30 cellular contexts compared by ENCODE assay signal in genomic region chr14:32003585-32003984, GRCh38.
"Had no signal": no experiment of that assay in that cellular context is flagged by ENCODE, and none has a peak within 500 bp of the region (broad histone marks: within the 10 kb centered on the region; RNA-seq: fewer than 3 reads in every experiment).

No MANE protein-coding gene starts in this region.

- H3K27me3 Mint-ChIP-seq: activated T-helper 17 cell treated with anti-CD3 and anti-CD28 coated beads, Interleukin-2, amount 50 U/mL, for 72 hours had no signal

- H3K27ac Mint-ChIP-seq: activated CD8-positive, alpha-beta T cell treated with anti-CD3 and anti-CD28 coated beads for 36 hours; activated naive CD8-positive, alpha-beta T cell; activated T-helper 17 cell treated with anti-CD3 and anti-CD28 coated beads, Interleukin-2, amount 50 U/mL, for 72 hours; effector memory CD8-positive, alpha-beta T cell; T-helper 17 cell; T-helper 2 cell treated with Interferon-gamma antibody and Interleukin-4, amounts not matched to agents 5 μg/mL and 100 μg/mL, for 36 hours had no signal

- DNase-seq: activated CD4-positive, alpha-beta T cell treated with anti-CD3 and anti-CD28 coated beads for 1 hour; activated CD4-positive, alpha-beta T cell treated with anti-CD3 and anti-CD28 coated beads for 48 hours; activated CD4-positive, alpha-beta T cell treated with anti-CD3 and anti-CD28 coated beads, Interleukin-2, amount 50 U/mL, for 1 hour; activated CD4-positive, alpha-beta T cell treated with anti-CD3 and anti-CD28 coated beads, Interleukin-2, amount 50 U/mL, for 48 hours; activated CD8-positive, alpha-beta memory T cell treated with anti-CD3 and anti-CD28 coated beads for 24 hours; activated CD8-positive, alpha-beta T cell treated with anti-CD3 and anti-CD28 coated beads for 36 hours; activated effector memory CD4-positive, alpha-beta T cell treated with Interleukin-2 at 50 U/mL for 16 hours; activated gamma-delta T cell treated with Interleukin-2 at 50 U/mL for 16 hours; activated naive CD4-positive, alpha-beta T cell treated with anti-CD3 and anti-CD28 coated beads, Interleukin-2, amount 50 U/mL, for 16 hours; activated naive CD4-positive, alpha-beta T cell treated with Interleukin-2 at 50 U/mL for 16 hours; activated T-cell treated with anti-CD3 and anti-CD28 coated beads, Interleukin-2, amount 50 U/mL, for 4 hours; amniotic stem cell; anterior cingulate cortex; caudate nucleus; cortex of kidney; dermis blood vessel endothelial cell; effector CD4-positive, alpha-beta T cell; effector memory CD8-positive, alpha-beta T cell; head of caudate nucleus; T-helper 1 cell; T-helper 17 cell had no signal

- H3K4me3 Mint-ChIP-seq: activated CD8-positive, alpha-beta T cell treated with anti-CD3 and anti-CD28 coated beads for 36 hours; activated naive CD8-positive, alpha-beta T cell; activated T-cell treated with anti-CD3 and anti-CD28 coated beads, Interleukin-2, amount 50 U/mL, for 4 hours; activated T-helper 17 cell treated with anti-CD3 and anti-CD28 coated beads, Interleukin-2, amount 50 U/mL, for 72 hours; effector memory CD8-positive, alpha-beta T cell; T-helper 17 cell; T-helper 2 cell treated with Interferon-gamma antibody and Interleukin-4, amounts not matched to agents 5 μg/mL and 100 μg/mL, for 36 hours had no signal

- H3K27ac ChIP-seq: epithelial cell of prostate had no signal

- H3K36me3 Mint-ChIP-seq: activated naive CD8-positive, alpha-beta T cell had no signal

- FAIRE-seq: astrocyte, colon, endometrium, endothelial cell of umbilical vein, frontal cortex had no signal

- H3K9me3 Mint-ChIP-seq: activated CD8-positive, alpha-beta T cell treated with anti-CD3 and anti-CD28 coated beads for 36 hours; activated T-cell treated with anti-CD3 and anti-CD28 coated beads, Interleukin-2, amount 50 U/mL, for 4 hours; activated T-helper 17 cell treated with anti-CD3 and anti-CD28 coated beads, Interleukin-2, amount 50 U/mL, for 72 hours; effector memory CD8-positive, alpha-beta T cell; T-helper 2 cell treated with Interferon-gamma antibody and Interleukin-4, amounts not matched to agents 5 μg/mL and 100 μg/mL, for 36 hours had no signal

- ATAC-seq: activated CD8-positive, alpha-beta T cell treated with anti-CD3 and anti-CD28 coated beads for 36 hours; activated T-cell treated with anti-CD3 and anti-CD28 coated beads, Interleukin-2, amount 50 U/mL, for 4 hours; activated T-helper 17 cell treated with anti-CD3 and anti-CD28 coated beads, Interleukin-2, amount 50 U/mL, for 72 hours; effector memory CD8-positive, alpha-beta T cell; T-helper 17 cell had no signal
